ENCODE assay signal across 10 cellular contexts in genomic region chr12:51907083-51907863, GRCh38. TPM values are rescaled to one million over a fixed set of nuclear protein-coding genes. Genes with fewer than 3 reads are reported as not detected.
DNase-seq lines count a peak whose midpoint lies in the region; ATAC-seq and TF ChIP-seq lines count a peak whose summit lies in the region.
"Had no signal": no experiment of that assay in that cellular context is flagged by ENCODE, and none has a peak within 500 bp of the region (broad histone marks: within the 10 kb centered on the region; RNA-seq: fewer than 3 reads in every experiment).

ACVRL1 (plus strand) TSS chr12:51907504; CDS start chr12:51912475, 4,971 bp downstream.

- no peaks in the 10 kb centered on the region for H3K36me3 ChIP-seq in esophagus muscularis mucosa
- H3K36me3 ChIP-seq in mucosa of descending colon (ENCODE audit: low read depth) = no peaks in the 10 kb centered on the region
- H3K36me3 ChIP-seq in testis (ENCODE audit: low read depth, missing control alignments) = no peaks in the 10 kb centered on the region

- H3K4me1 Mint-ChIP-seq in activated naive CD4-positive, alpha-beta T cell treated with anti-CD3 and anti-CD28 coated beads, Interleukin-2, amount 10 ng/mL, durations not matched to agents 7 days and 5 days = peaks cover 2% of the 10 kb centered on the region

- peaks cover 71% of the 10 kb centered on the region for H3K27me3 Mint-ChIP-seq in activated naive CD4-positive, alpha-beta T cell treated with anti-CD3 and anti-CD28 coated beads, Interleukin-2, amount 10 ng/mL, durations not matched to agents 7 days and 5 days

- no peaks in the 10 kb centered on the region for H3K9me3 Mint-ChIP-seq in activated naive CD4-positive, alpha-beta T cell treated with anti-CD3 and anti-CD28 coated beads, Interleukin-2, amount 10 ng/mL, durations not matched to agents 7 days and 5 days

- DNase-seq in esophagus muscularis mucosa (ENCODE audit: extremely low spot score) (no peak), mucosa of descending colon (peak in 2 of 3 donors; percentile 64 to 73), testis (peak; percentile 32), midbrain (lab: John Stamatoyannopoulos, UW) (no peak), G401 (ENCODE audit: low spot score) (no peak), NCI-H526 treated with DMSO at 0.1 percent for 48 hours (lab: John Stamatoyannopoulos, UW) (no peak)
- DNase-seq in activated naive CD4-positive, alpha-beta T cell treated with anti-CD3 and anti-CD28 coated beads, Interleukin-2, amount 10 ng/mL, durations not matched to agents 7 days and 5 days = no peak
- DNase-seq: NCI-H1436 treated with DMSO at 0.1 percent for 48 hours had no signal

- intact Hi-C loops in esophagus muscularis mucosa (cut with DNase I) (no loop called here), mucosa of descending colon (cut with DNase I, micrococcal nuclease) (no loop called here), testis (cut with DNase I; ENCODE audit: low total_unique reads) (no loop called here)

- H3K4me1 ChIP-seq in esophagus muscularis mucosa (peaks cover 38 to 72% (median 64%) of the 10 kb centered on the region in 4 donors), mucosa of descending colon (ENCODE audit: low read depth) (peaks cover 38% of the 10 kb centered on the region), testis (peaks cover 18% of the 10 kb centered on the region)

- no peak for TF ChIP-seq POLR2A in esophagus muscularis mucosa (IDR thresholded peaks at IDR 0.05; ENCODE audit: low read depth)
- TF ChIP-seq POLR2A in testis (IDR thresholded peaks at IDR 0.05) = no peak

- H3K4me3 ChIP-seq in esophagus muscularis mucosa = peak within 1 kb of the TSS; percentile 60 to 71 (median 61)
- peak within 1 kb of the TSS; percentile 57 for H3K4me3 ChIP-seq in mucosa of descending colon
- H3K4me3 ChIP-seq in testis = peak within 1 kb of the TSS; percentile 43 to 61

- H3K27ac Mint-ChIP-seq in activated naive CD4-positive, alpha-beta T cell treated with anti-CD3 and anti-CD28 coated beads, Interleukin-2, amount 10 ng/mL, durations not matched to agents 7 days and 5 days = no peak within 1 kb of the TSS

- H3K4me3 Mint-ChIP-seq in activated naive CD4-positive, alpha-beta T cell treated with anti-CD3 and anti-CD28 coated beads, Interleukin-2, amount 10 ng/mL, durations not matched to agents 7 days and 5 days = no peak within 1 kb of the TSS

- H3K36me3 Mint-ChIP-seq in activated naive CD4-positive, alpha-beta T cell treated with anti-CD3 and anti-CD28 coated beads, Interleukin-2, amount 10 ng/mL, durations not matched to agents 7 days and 5 days = no peaks in the 10 kb centered on the region

- in situ Hi-C loops in G401 (cut with HindIII; ENCODE audit: low sequenced_read_pairs) = no loop called here

- CTCF ChIA-PET in activated naive CD4-positive, alpha-beta T cell treated with anti-CD3 and anti-CD28 coated beads, Interleukin-2, amount 10 ng/mL, durations not matched to agents 7 days and 5 days (lab: Charles Lee) = interaction anchor here (1.2 to 1.6 kb wide), 2 partner anchors 14 to 118 kb away, joined by 3 to 4 read pairs; no protein-coding TSS in a partner anchor

- WGBS in esophagus muscularis mucosa = 16% methylated on average over 29 of the region's 74 CpGs
- WGBS in testis, 2 donors = 5% methylated on average over 72 of the region's 74 CpGs; no CpG with 5 or more reads in 1 of the 2 donors

- TF ChIP-seq EP300 in esophagus muscularis mucosa (IDR thresholded peaks at IDR 0.05) = no peak

- H3K27me3 ChIP-seq in esophagus muscularis mucosa = peaks cover 0 to 40% (median 14%) of the 10 kb centered on the region in 4 donors
- H3K27me3 ChIP-seq in testis = no peaks in the 10 kb centered on the region

- TF ChIP-seq CTCF in esophagus muscularis mucosa (IDR thresholded peaks at IDR 0.05) = no peak
- no peak for TF ChIP-seq CTCF in mucosa of descending colon (IDR thresholded peaks at IDR 0.05)
- no peak for TF ChIP-seq CTCF in testis (IDR thresholded peaks at IDR 0.05)

- H3K27ac ChIP-seq in esophagus muscularis mucosa (replicated peaks in 1 of 4) (peak within 1 kb of the TSS; percentile 87 to 92 (median 88)), testis (peak within 1 kb of the TSS; percentile 26 to 79)
- H3K27ac ChIP-seq: epithelial cell of prostate had no signal

- ATAC-seq in mucosa of descending colon = peak; percentile 71

- no peaks in the 10 kb centered on the region for H3K9me3 ChIP-seq in esophagus muscularis mucosa
- no peaks in the 10 kb centered on the region for H3K9me3 ChIP-seq in mucosa of descending colon
- no peaks in the 10 kb centered on the region for H3K9me3 ChIP-seq in testis

TF ChIP-seq in PFSK-1, 5 proteins besides CTCF, POLR2A, EP300 and RAD21:
- no peak; the same call in 1 of the 2 replicates for TF ChIP-seq POLR2AphosphoS5 (IDR thresholded peaks at IDR 0.05; ENCODE audit: low read depth, low read length)
- TF ChIP-seq SIN3A (IDR thresholded peaks at IDR 0.05; ENCODE audit: borderline replicate concordance, insufficient read depth, low read length) = no peak
- no peak for TF ChIP-seq FOXP2 (optimal IDR thresholded peaks at IDR 0.05; ENCODE audit: borderline replicate concordance, extremely low read depth, extremely low read length, insufficient read depth)
- no peak for TF ChIP-seq REST (IDR thresholded peaks at IDR 0.05; ENCODE audit: insufficient read depth in 1 of 2, low read depth in 2 of 2, low read length in 2 of 2)
- TF ChIP-seq TAF1 (IDR thresholded peaks at IDR 0.05; ENCODE audit: borderline replicate concordance, insufficient read depth, low read length) = 0 out of 2 replicates have a peak, but pooled peaks have one; percentile 8

RNA-seq across cellular contexts. Expression of gene ACVRL1, which starts in this region (rescaled TPM):
- polyA plus RNA-seq in PFSK-1 (2012; ENCODE audit: insufficient read length, low read depth) = 101 TPM
- total RNA-seq in esophagus muscularis mucosa (100 to 1,000 TPM; 124 to 149 (median 125) TPM), mucosa of descending colon (100 to 1,000 TPM; 132 to 261 (median 247) TPM), testis (1 to 10 TPM; 9.1 to 9.5 TPM)
- 9.9 TPM for polyA plus RNA-seq in testis (ENCODE audit: insufficient read depth, low read depth, low replicate concordance)
- 1.8 and 2.9 TPM in 2 replicates for total RNA-seq in G401 (2014; rRNA removed; shearing (Covaris generic))

Comparison
In these comparisons a context has a peak if more than half of its experiments do, and no peak if none do; other contexts are left out.
1. RNA of gene ACVRL1 (total RNA-seq): 132 to 261 TPM in mucosa of descending colon and 124 to 149 TPM in esophagus muscularis mucosa; 9.1 to 9.5 TPM in testis and 1.8 to 2.9 TPM in G401; every median in the first group is over 10 times any median in the second.
2. DNase-seq: peak in mucosa of descending colon (2 of 3) and testis (single experiment); none in esophagus muscularis mucosa (single experiment), midbrain (single experiment), activated naive CD4-positive, alpha-beta T cell treated with anti-CD3 and anti-CD28 coated beads, Interleukin-2, amount 10 ng/mL, durations not matched to agents 7 days and 5 days (single experiment), G401 (single experiment) and NCI-H526 treated with DMSO at 0.1 percent for 48 hours (single experiment).
3. Peak in every context shown above with its lines, with median percentiles within 50 percentile points of each other: H3K4me3 ChIP-seq.